In the genomic region with DNA sequence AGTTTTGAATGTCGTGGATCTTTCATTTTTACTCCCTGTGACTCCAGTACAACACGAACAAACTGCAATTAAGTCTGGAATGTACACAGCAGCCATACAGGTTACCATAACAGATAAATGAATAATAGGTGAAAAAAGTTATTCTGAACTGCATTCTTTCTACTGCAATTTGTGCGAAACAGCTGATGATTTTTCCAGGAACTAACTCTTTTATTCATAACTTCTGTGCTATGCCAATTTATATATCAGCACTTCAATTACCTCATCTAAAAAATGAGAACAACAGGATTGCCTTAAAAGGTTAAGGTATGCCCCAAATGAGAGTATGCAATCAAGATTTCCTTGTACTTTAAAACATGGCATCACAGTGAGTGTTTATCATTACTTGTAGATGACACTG, we compare ENCODE assay signal across 10 cellular contexts.
"Had no signal": no experiment of that assay in that cellular context is flagged by ENCODE, and none has a peak within 500 bp of the region (broad histone marks: within the 10 kb centered on the region; RNA-seq: fewer than 3 reads in every experiment).

No MANE protein-coding gene starts in this region.

- H3K27ac ChIP-seq: GM23248, HL-60 had no signal

- DNase-seq: GM23248, GOT3, H7, HFFc6, KBM-7 had no signal

- H3K9me3 ChIP-seq: HAP-1 had no signal

- H3K27ac Mint-ChIP-seq: HFFc6, IgD-negative memory B cell had no signal

- H2AFZ ChIP-seq: GM23248 had no signal

- H3K36me3 ChIP-seq: HAP-1 had no signal

- H3K4me3 Mint-ChIP-seq: HFFc6, IgD-negative memory B cell had no signal

- H3K4me3 ChIP-seq: GM23248, HAP-1 had no signal

- ATAC-seq: HCT116, HepG2 had no signal

- H3K36me3 Mint-ChIP-seq: IgD-negative memory B cell had no signal

- FAIRE-seq: HepG2 had no signal

- H3K4me1 ChIP-seq: HAP-1 had no signal

- H3K9ac ChIP-seq: GM23248 had no signal

- H3K4me1 Mint-ChIP-seq: IgD-negative memory B cell had no signal

- H3K27me3 Mint-ChIP-seq: IgD-negative memory B cell had no signal
